ENCODE assay signal across 23 cellular contexts in the genomic region with DNA sequence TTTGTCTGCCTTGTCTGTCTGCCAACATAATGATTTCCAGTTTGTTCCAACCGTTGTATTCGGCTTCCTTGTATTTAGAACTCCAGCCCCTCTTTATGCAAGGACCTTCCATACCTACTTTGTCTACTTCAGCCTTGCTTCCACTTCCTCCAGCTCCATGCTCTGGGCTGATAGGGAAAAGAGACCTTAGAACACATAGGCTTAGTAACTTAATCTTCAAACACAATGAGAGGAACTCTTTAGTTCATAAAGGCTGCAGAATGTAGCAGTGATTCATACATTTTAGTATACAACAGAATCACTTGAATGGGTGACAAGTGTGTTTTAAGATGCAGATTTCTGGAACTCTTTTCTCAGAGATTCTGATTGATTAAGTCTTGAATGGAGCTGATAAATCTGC.
"Had no signal": no experiment of that assay in that cellular context is flagged by ENCODE, and none has a peak within 500 bp of the region (broad histone marks: within the 10 kb centered on the region; RNA-seq: fewer than 3 reads in every experiment).

No MANE protein-coding gene starts in this region.

- H3K27me3 ChIP-seq: esophagus squamous epithelium, hepatocyte, right lobe of liver, tibial artery, upper lobe of left lung, uterus had no signal

- H3K36me3 ChIP-seq: esophagus squamous epithelium, prostate gland, right lobe of liver, tibial artery, upper lobe of left lung, uterus had no signal

- H3K9me3 Mint-ChIP-seq: dendritic cell treated with granulocyte-macrophage colony-stimulating factor and Interleukin-4, amounts not matched to agents 40 ng/mL and 50 ng/mL, for 4 days; natural killer cell treated with Interleukin-12 subunit alpha and Interleukin-12 subunit beta and Interleukin-15 and Interleukin-18, amount 100 ng/mL, for 72 hours; stimulated activated effector memory CD8-positive, alpha-beta T cell treated with anti-CD3 and anti-CD28 coated beads, Interleukin-12 subunit alpha, Interleukin-12 subunit beta, amount 100 ng/mL, for 72 hours; stimulated activated naive CD8-positive, alpha-beta T cell treated with anti-CD3 and anti-CD28 coated beads, Interleukin-15, Interleukin-2, amounts not matched to agents 100 ng/mL and 50 ng/mL, for 24 hours had no signal

- H3K9me3 ChIP-seq: esophagus squamous epithelium, prostate gland, right lobe of liver, tibial artery, upper lobe of left lung, uterus had no signal

- H3K9ac ChIP-seq: parathyroid adenoma had no signal

- H3K36me3 Mint-ChIP-seq: natural killer cell treated with Interleukin-12 subunit alpha and Interleukin-12 subunit beta and Interleukin-15 and Interleukin-18, amount 100 ng/mL, for 72 hours had no signal

- H3K27ac Mint-ChIP-seq: dendritic cell treated with granulocyte-macrophage colony-stimulating factor and Interleukin-4, amounts not matched to agents 40 ng/mL and 50 ng/mL, for 4 days; natural killer cell treated with Interleukin-12 subunit alpha and Interleukin-12 subunit beta and Interleukin-15 and Interleukin-18, amount 100 ng/mL, for 72 hours; stimulated activated effector memory CD8-positive, alpha-beta T cell treated with anti-CD3 and anti-CD28 coated beads, Interleukin-12 subunit alpha, Interleukin-12 subunit beta, amount 100 ng/mL, for 72 hours; stimulated activated naive CD8-positive, alpha-beta T cell treated with anti-CD3 and anti-CD28 coated beads, Interleukin-15, Interleukin-2, amounts not matched to agents 100 ng/mL and 50 ng/mL, for 24 hours had no signal

- H3K4me2 ChIP-seq: hepatocyte had no signal

- H3K4me1 ChIP-seq: parathyroid adenoma, prostate gland, right lobe of liver, tibial artery, upper lobe of left lung, uterus had no signal

- DNase-seq: esophagus squamous epithelium; foreskin melanocyte; head of caudate nucleus; left colon; left ventricle myocardium superior; mesenchymal stem cell; midbrain; occipital lobe; retina; right lobe of liver; stimulated activated CD4-positive, alpha-beta T cell treated with anti-CD3 and anti-CD28 coated beads, Interleukin-4, amount 100 ng/mL, for 1 hour; stimulated activated CD8-positive, alpha-beta memory T cell treated with anti-CD3 and anti-CD28 coated beads, Interleukin-4, amount 100 ng/mL, for 48 hours; tibial artery; upper lobe of left lung; uterus had no signal

- H3K4me1 Mint-ChIP-seq: stimulated activated effector memory CD8-positive, alpha-beta T cell treated with anti-CD3 and anti-CD28 coated beads, Interleukin-12 subunit alpha, Interleukin-12 subunit beta, amount 100 ng/mL, for 72 hours had no signal

- H3K4me3 ChIP-seq: esophagus squamous epithelium, hepatocyte, lung, prostate gland, right lobe of liver, tibial artery, upper lobe of left lung, uterus had no signal

- H2AFZ ChIP-seq: hepatocyte, parathyroid adenoma had no signal

- H3K27me3 Mint-ChIP-seq: dendritic cell treated with granulocyte-macrophage colony-stimulating factor and Interleukin-4, amounts not matched to agents 40 ng/mL and 50 ng/mL, for 4 days; stimulated activated naive CD8-positive, alpha-beta T cell treated with anti-CD3 and anti-CD28 coated beads, Interleukin-15, Interleukin-2, amounts not matched to agents 100 ng/mL and 50 ng/mL, for 24 hours had no signal

- ATAC-seq: left colon; left ventricle myocardium superior; natural killer cell treated with Interleukin-12 subunit alpha and Interleukin-12 subunit beta and Interleukin-15 and Interleukin-18, amount 100 ng/mL, for 72 hours; right lobe of liver; stimulated activated effector memory CD8-positive, alpha-beta T cell treated with anti-CD3 and anti-CD28 coated beads, Interleukin-12 subunit alpha, Interleukin-12 subunit beta, amount 100 ng/mL, for 72 hours had no signal

- H3K27ac ChIP-seq: hepatocyte, parathyroid adenoma, prostate gland, right lobe of liver, tibial artery, upper lobe of left lung, uterus had no signal

- H3K79me2 ChIP-seq: hepatocyte, parathyroid adenoma had no signal

- H3K4me3 Mint-ChIP-seq: dendritic cell treated with granulocyte-macrophage colony-stimulating factor and Interleukin-4, amounts not matched to agents 40 ng/mL and 50 ng/mL, for 4 days; natural killer cell treated with Interleukin-12 subunit alpha and Interleukin-12 subunit beta and Interleukin-15 and Interleukin-18, amount 100 ng/mL, for 72 hours; stimulated activated effector memory CD8-positive, alpha-beta T cell treated with anti-CD3 and anti-CD28 coated beads, Interleukin-12 subunit alpha, Interleukin-12 subunit beta, amount 100 ng/mL, for 72 hours; stimulated activated naive CD8-positive, alpha-beta T cell treated with anti-CD3 and anti-CD28 coated beads, Interleukin-15, Interleukin-2, amounts not matched to agents 100 ng/mL and 50 ng/mL, for 24 hours had no signal
